Comparison of ENCODE assay signal across 1 cellular context in the genomic region with DNA sequence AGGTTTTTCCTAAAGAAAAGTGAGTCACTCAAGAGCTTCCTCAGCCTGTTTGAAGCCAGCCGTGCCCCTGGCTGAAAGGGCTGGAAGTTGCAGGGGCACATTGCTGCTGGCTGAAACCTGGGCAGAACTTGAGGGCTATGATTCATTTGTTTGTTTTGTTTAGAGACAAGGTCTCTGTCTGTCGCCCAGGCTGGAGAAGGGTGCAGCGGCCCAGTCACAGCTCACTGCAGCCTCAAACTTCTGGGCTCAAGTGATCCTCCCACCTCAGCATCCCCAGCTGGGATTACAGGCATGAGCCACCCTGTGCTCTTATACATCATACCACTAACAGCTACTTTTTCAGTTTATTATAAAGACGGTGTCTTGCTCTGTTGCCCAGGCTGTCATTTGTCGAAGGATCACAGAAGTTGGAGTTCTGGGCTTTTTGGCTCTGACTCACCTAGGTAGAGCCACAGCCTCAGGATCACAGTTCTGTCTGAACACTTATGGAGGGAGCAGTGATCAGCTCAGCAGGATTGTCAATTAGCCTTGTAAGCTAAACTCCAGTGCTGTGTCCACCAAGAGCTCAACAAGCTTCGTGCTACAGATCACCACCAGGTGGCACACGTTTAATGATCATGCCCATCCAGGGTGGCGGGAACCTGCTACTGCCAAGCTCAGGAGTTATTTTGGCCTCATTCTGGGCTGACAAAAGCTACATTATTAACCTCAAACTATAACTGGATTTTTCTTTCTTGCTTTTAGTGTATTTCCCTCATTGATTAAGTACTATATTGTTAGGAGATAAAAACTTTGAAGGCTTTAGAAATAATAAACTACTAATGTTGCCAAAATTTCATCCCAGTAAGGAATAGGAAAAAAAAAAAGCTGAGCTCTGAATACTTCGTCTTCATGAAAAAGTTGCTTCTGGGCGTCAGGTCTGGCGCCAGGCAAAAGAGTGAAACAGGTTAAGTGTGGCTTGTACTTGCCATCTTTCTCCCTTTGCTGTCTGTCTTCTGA.
TF ChIP-seq lines count a peak whose summit lies in the region.

No MANE protein-coding gene starts in this region.

TF ChIP-seq in HepG2, 621 proteins besides CTCF, POLR2A, EP300 and RAD21 (continued from another document and continues in another):
- TF ChIP-seq NR2F6 (IDR thresholded peaks at IDR 0.05) (no peak), NR2F6 (CRISPR knock-in tag; IDR thresholded peaks at IDR 0.05) (peak; percentile 33; the same call in 1 of the 2 replicates), MXD4 (CRISPR knock-in tag; IDR thresholded peaks at IDR 0.05) (peak; percentile 40; the same call in 1 of the 2 replicates), ZNF235 (CRISPR knock-in tag; IDR thresholded peaks at IDR 0.05; ENCODE audit: borderline replicate concordance) (no peak), GABPA (IDR thresholded peaks at IDR 0.05; ENCODE audit: low read depth, low read length) (no peak), GABPA (CRISPR knock-in tag; IDR thresholded peaks at IDR 0.05; ENCODE audit: low read depth) (no peak), NR2C2 (CRISPR knock-in tag; IDR thresholded peaks at IDR 0.05; ENCODE audit: borderline replicate concordance) (no peak; the same call in 1 of the 2 replicates), AKAP8 (CRISPR knock-in tag; IDR thresholded peaks at IDR 0.05) (0 out of 2 replicates have a peak, but pooled peaks have one; percentile 28), NONO (IDR thresholded peaks at IDR 0.05) (no peak), NONO (CRISPR knock-in tag; conservative IDR thresholded peaks at IDR 0.05) (peak; percentile 51; the same call in 1 of the 2 replicates), TRIM24 (CRISPR knock-in tag; IDR thresholded peaks at IDR 0.05) (no peak), TGIF2 (CRISPR knock-in tag; IDR thresholded peaks at IDR 0.05) (peak; percentile 49; the same call in 1 of the 2 replicates), ZNF460 (CRISPR knock-in tag; IDR thresholded peaks at IDR 0.05; ENCODE audit: borderline replicate concordance) (no peak), MTA1 (CRISPR knock-in tag; IDR thresholded peaks at IDR 0.05; ENCODE audit: borderline replicate concordance) (0 out of 2 replicates have a peak, but pooled peaks have one; percentile 51), ZNF34 (CRISPR knock-in tag; IDR thresholded peaks at IDR 0.05; ENCODE audit: borderline replicate concordance) (no peak; the same call in 1 of the 2 replicates), DNMT3B (CRISPR knock-in tag; conservative IDR thresholded peaks at IDR 0.05) (0 out of 2 replicates have a peak, but pooled peaks have one; percentile 45), ZFX (CRISPR knock-in tag; IDR thresholded peaks at IDR 0.05; ENCODE audit: low read depth) (peak; percentile 42; the same call in 1 of the 2 replicates), RFXANK (CRISPR knock-in tag; IDR thresholded peaks at IDR 0.05) (no peak), ZNF772 (CRISPR knock-in tag; IDR thresholded peaks at IDR 0.05) (peak; percentile 56; the same call in 1 of the 2 replicates), ZSCAN22 (CRISPR knock-in tag; IDR thresholded peaks at IDR 0.05) (no peak), ZSCAN29 (CRISPR knock-in tag; conservative IDR thresholded peaks at IDR 0.05) (no peak), FOXO1 (CRISPR knock-in tag; IDR thresholded peaks at IDR 0.05) (peak; percentile 38; the same call in 1 of the 2 replicates), ZNF562 (CRISPR knock-in tag; IDR thresholded peaks at IDR 0.05; ENCODE audit: borderline replicate concordance) (no peak), HMG20A (CRISPR knock-in tag; IDR thresholded peaks at IDR 0.05; ENCODE audit: borderline replicate concordance) (peak; percentile 36; the same call in 1 of the 2 replicates), SIX1 (CRISPR knock-in tag; IDR thresholded peaks at IDR 0.05; ENCODE audit: borderline replicate concordance) (no peak), SOX6 (IDR thresholded peaks at IDR 0.05) (no peak), SOX6 (CRISPR knock-in tag; IDR thresholded peaks at IDR 0.05) (peak; percentile 39; the same call in 1 of the 2 replicates)
- TF ChIP-seq, protein P1, sequence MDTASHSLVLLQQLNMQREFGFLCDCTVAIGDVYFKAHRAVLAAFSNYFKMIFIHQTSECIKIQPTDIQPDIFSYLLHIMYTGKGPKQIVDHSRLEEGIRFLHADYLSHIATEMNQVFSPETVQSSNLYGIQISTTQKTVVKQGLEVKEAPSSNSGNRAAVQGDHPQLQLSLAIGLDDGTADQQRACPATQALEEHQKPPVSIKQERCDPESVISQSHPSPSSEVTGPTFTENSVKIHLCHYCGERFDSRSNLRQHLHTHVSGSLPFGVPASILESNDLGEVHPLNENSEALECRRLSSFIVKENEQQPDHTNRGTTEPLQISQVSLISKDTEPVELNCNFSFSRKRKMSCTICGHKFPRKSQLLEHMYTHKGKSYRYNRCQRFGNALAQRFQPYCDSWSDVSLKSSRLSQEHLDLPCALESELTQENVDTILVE (CRISPR knock-in tag; IDR thresholded peaks at IDR 0.05): no peak
- TF ChIP-seq, protein P2, sequence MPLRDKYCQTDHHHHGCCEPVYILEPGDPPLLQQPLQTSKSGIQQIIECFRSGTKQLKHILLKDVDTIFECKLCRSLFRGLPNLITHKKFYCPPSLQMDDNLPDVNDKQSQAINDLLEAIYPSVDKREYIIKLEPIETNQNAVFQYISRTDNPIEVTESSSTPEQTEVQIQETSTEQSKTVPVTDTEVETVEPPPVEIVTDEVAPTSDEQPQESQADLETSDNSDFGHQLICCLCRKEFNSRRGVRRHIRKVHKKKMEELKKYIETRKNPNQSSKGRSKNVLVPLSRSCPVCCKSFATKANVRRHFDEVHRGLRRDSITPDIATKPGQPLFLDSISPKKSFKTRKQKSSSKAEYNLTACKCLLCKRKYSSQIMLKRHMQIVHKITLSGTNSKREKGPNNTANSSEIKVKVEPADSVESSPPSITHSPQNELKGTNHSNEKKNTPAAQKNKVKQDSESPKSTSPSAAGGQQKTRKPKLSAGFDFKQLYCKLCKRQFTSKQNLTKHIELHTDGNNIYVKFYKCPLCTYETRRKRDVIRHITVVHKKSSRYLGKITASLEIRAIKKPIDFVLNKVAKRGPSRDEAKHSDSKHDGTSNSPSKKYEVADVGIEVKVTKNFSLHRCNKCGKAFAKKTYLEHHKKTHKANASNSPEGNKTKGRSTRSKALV (CRISPR knock-in tag; IDR thresholded peaks at IDR 0.05): 0 out of 2 replicates have a peak, but pooled peaks have one; percentile 52
- TF ChIP-seq, protein P3, sequence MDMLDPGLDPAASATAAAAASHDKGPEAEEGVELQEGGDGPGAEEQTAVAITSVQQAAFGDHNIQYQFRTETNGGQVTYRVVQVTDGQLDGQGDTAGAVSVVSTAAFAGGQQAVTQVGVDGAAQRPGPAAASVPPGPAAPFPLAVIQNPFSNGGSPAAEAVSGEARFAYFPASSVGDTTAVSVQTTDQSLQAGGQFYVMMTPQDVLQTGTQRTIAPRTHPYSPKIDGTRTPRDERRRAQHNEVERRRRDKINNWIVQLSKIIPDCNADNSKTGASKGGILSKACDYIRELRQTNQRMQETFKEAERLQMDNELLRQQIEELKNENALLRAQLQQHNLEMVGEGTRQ (IDR thresholded peaks at IDR 0.05; ENCODE audit: low read depth, low read length): no peak
- TF ChIP-seq, protein P3 (CRISPR knock-in tag; IDR thresholded peaks at IDR 0.05; ENCODE audit: borderline replicate concordance): no peak
- TF ChIP-seq, protein P4, sequence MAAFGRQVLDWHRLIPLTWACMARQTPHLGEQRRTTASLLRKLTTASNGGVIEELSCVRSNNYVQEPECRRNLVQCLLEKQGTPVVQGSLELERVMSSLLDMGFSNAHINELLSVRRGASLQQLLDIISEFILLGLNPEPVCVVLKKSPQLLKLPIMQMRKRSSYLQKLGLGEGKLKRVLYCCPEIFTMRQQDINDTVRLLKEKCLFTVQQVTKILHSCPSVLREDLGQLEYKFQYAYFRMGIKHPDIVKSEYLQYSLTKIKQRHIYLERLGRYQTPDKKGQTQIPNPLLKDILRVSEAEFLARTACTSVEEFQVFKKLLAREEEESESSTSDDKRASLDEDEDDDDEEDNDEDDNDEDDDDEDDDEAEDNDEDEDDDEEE (CRISPR knock-in tag; IDR thresholded peaks at IDR 0.05): peak; percentile 39; the same call in 1 of the 2 replicates
- TF ChIP-seq, protein P5, sequence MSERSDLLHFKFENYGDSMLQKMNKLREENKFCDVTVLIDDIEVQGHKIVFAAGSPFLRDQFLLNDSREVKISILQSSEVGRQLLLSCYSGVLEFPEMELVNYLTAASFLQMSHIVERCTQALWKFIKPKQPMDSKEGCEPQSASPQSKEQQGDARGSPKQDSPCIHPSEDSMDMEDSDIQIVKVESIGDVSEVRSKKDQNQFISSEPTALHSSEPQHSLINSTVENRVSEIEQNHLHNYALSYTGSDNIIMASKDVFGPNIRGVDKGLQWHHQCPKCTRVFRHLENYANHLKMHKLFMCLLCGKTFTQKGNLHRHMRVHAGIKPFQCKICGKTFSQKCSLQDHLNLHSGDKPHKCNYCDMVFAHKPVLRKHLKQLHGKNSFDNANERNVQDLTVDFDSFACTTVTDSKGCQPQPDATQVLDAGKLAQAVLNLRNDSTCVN (CRISPR knock-in tag; IDR thresholded peaks at IDR 0.05; ENCODE audit: borderline replicate concordance): 0 out of 2 replicates have a peak, but pooled peaks have one; percentile 24
- TF ChIP-seq, protein P6, sequence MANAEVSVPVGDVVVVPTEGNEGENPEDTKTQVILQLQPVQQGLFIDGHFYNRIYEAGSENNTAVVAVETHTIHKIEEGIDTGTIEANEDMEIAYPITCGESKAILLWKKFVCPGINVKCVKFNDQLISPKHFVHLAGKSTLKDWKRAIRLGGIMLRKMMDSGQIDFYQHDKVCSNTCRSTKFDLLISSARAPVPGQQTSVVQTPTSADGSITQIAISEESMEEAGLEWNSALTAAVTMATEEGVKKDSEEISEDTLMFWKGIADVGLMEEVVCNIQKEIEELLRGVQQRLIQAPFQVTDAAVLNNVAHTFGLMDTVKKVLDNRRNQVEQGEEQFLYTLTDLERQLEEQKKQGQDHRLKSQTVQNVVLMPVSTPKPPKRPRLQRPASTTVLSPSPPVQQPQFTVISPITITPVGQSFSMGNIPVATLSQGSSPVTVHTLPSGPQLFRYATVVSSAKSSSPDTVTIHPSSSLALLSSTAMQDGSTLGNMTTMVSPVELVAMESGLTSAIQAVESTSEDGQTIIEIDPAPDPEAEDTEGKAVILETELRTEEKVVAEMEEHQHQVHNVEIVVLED (CRISPR knock-in tag; IDR thresholded peaks at IDR 0.05; ENCODE audit: borderline replicate concordance): peak; percentile 37; the same call in 1 of the 2 replicates
- TF ChIP-seq, protein P7, sequence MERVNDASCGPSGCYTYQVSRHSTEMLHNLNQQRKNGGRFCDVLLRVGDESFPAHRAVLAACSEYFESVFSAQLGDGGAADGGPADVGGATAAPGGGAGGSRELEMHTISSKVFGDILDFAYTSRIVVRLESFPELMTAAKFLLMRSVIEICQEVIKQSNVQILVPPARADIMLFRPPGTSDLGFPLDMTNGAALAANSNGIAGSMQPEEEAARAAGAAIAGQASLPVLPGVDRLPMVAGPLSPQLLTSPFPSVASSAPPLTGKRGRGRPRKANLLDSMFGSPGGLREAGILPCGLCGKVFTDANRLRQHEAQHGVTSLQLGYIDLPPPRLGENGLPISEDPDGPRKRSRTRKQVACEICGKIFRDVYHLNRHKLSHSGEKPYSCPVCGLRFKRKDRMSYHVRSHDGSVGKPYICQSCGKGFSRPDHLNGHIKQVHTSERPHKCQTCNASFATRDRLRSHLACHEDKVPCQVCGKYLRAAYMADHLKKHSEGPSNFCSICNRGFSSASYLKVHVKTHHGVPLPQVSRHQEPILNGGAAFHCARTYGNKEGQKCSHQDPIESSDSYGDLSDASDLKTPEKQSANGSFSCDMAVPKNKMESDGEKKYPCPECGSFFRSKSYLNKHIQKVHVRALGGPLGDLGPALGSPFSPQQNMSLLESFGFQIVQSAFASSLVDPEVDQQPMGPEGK (CRISPR knock-in tag; IDR thresholded peaks at IDR 0.05): no peak
- TF ChIP-seq, protein P8, sequence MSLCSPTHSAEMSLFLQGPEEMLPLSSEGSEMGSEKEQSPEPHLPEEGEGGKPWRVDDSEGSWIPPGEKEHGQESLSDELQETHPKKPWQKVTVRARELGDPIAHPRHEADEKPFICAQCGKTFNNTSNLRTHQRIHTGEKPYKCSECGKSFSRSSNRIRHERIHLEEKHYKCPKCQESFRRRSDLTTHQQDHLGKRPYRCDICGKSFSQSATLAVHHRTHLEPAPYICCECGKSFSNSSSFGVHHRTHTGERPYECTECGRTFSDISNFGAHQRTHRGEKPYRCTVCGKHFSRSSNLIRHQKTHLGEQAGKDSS (CRISPR knock-in tag; IDR thresholded peaks at IDR 0.05; ENCODE audit: borderline replicate concordance, low read depth): peak; percentile 33; the same call in 1 of the 2 replicates
